21 cellular contexts compared by ENCODE assay signal in the genomic region with DNA sequence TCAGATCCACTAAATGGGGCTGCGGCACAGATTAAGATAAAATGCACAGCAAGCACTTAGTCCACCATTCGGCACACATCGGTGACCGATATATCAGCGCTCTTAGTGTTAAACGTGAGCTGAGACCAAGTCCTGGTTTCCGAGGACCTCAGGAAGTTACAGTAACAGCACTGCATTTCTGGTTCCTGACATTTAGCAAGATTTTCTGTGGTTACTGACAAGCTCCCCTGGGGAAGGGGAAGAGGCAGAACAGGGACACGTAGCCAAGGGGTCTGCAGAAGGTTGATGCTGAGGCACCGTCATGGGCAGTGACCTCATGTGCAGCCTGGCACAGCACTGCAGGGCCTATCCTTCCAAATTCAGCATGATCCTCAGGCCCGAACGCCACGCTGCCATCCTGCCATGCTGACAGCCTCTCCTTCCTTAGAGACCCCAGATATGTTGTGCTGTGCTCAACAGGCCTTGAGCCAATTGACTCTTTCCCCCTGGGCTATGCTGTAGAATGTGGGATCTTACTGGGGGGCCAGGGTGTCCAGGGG. TPM values are rescaled to one million over a fixed set of nuclear protein-coding genes. Genes with fewer than 3 reads are reported as not detected.
"Had no signal": no experiment of that assay in that cellular context is flagged by ENCODE, and none has a peak within 500 bp of the region (broad histone marks: within the 10 kb centered on the region; RNA-seq: fewer than 3 reads in every experiment).

No MANE protein-coding gene starts in this region.

- FAIRE-seq: endometrium, frontal cortex, islet of Langerhans had no signal

- H3K27ac ChIP-seq: heart left ventricle, stomach, thoracic aorta, transverse colon had no signal

- H3K4me1 ChIP-seq: heart left ventricle, stomach, transverse colon had no signal

- H3K9me3 ChIP-seq: heart left ventricle, stomach, thoracic aorta, transverse colon had no signal

- H3K36me3 Mint-ChIP-seq: stimulated activated naive B cell treated with anti-CD40 and anti-IgM and Interleukin-4, amounts not matched to agents 10 μg/mL and 1 μg/mL and 100 μg/mL, for 72 hours had no signal

- H3K36me3 ChIP-seq: transverse colon had no signal

- H3K4me3 ChIP-seq: heart left ventricle, skin epidermis, stomach, thoracic aorta, transverse colon had no signal

- H3K9me3 Mint-ChIP-seq: mesothelial cell of epicardium; nephron; stimulated activated naive B cell treated with anti-CD40 and anti-IgM and Interleukin-4, amounts not matched to agents 10 μg/mL and 1 μg/mL and 100 μg/mL, for 72 hours had no signal

- H3K27ac Mint-ChIP-seq: mesothelial cell of epicardium; stimulated activated naive B cell treated with anti-CD40 and anti-IgM and Interleukin-4, amounts not matched to agents 10 μg/mL and 1 μg/mL and 100 μg/mL, for 72 hours had no signal

- DNase-seq: effector memory CD4-positive, alpha-beta T cell; heart left ventricle; hippocampal formation; mammary epithelial cell; stimulated activated CD4-positive, alpha-beta T cell treated with anti-CD3 and anti-CD28 coated beads, Interleukin-4, amount 100 ng/mL, for 1 hour; stimulated activated CD8-positive, alpha-beta memory T cell treated with anti-CD3 and anti-CD28 coated beads, Interleukin-4, amount 100 ng/mL, for 48 hours; stimulated activated naive B cell treated with anti-CD40 and anti-IgM and Interleukin-4, amounts not matched to agents 10 μg/mL and 1 μg/mL and 100 μg/mL, for 72 hours; stomach; substantia nigra; transverse colon had no signal

- H3K27me3 ChIP-seq: heart left ventricle, stomach, transverse colon had no signal

- H3K4me3 Mint-ChIP-seq: mesothelial cell of epicardium; nephron; stimulated activated naive B cell treated with anti-CD40 and anti-IgM and Interleukin-4, amounts not matched to agents 10 μg/mL and 1 μg/mL and 100 μg/mL, for 72 hours had no signal

- ATAC-seq: esophagus mucosa; heart left ventricle; left lobe of liver; sciatic nerve; stimulated activated naive B cell treated with anti-CD40 and anti-IgM and Interleukin-4, amounts not matched to agents 10 μg/mL and 1 μg/mL and 100 μg/mL, for 72 hours had no signal

- H3K4me1 Mint-ChIP-seq: mesothelial cell of epicardium had no signal

RNA-seq across cellular contexts. Expression of a gene that starts 40.6 kb away (rescaled TPM):
- total RNA-seq: esophagus mucosa, fibroblast of lung, left lobe of liver, mammary epithelial cell, stomach, thoracic aorta had no signal
- polyA plus RNA-seq: fibroblast of lung, mammary epithelial cell, stomach had no signal
